Comparison of ENCODE assay signal across 8 cellular contexts in genomic region chr1:156496211-156496761, GRCh38. TPM values are rescaled to one million over a fixed set of nuclear protein-coding genes. Genes with fewer than 3 reads are reported as not detected.
DNase-seq lines count a peak whose midpoint lies in the region; ATAC-seq, FAIRE-seq and TF ChIP-seq lines count a peak whose summit lies in the region.

No MANE protein-coding gene starts in this region.

- no peak overlapping the region for H3K9ac ChIP-seq in keratinocyte (ENCODE audit: control insufficient read depth, extremely low read depth, insufficient read depth, low read length)

- H3K4me2 ChIP-seq in keratinocyte (ENCODE audit: control insufficient read depth, extremely low read depth, insufficient read depth, low read depth, low read length) = peak overlapping the region; percentile 19

- H3K36me3 Mint-ChIP-seq in activated CD4-positive, alpha-beta T cell treated with anti-CD3 and anti-CD28 coated beads, Interleukin-2, amount 10 ng/mL, durations not matched to agents 24 days and 14 days (ENCODE audit: low read depth) = peaks cover 31% of the 10 kb centered on the region
- H3K36me3 Mint-ChIP-seq in T-helper 17 cell (ENCODE audit: low read depth) = peaks cover 6% of the 10 kb centered on the region

- DNase-seq in activated CD4-positive, alpha-beta T cell treated with anti-CD3 and anti-CD28 coated beads, Interleukin-2, amount 10 ng/mL, durations not matched to agents 24 days and 14 days = no peak
- no peak for DNase-seq in activated CD4-positive, alpha-beta T cell treated with anti-CD3 and anti-CD28 coated beads, Interleukin-2, amount 50 U/mL, for 1 hour
- DNase-seq in T-helper 17 cell = no peak
- no peak for DNase-seq in keratinocyte (ENCODE audit: low read depth, low spot score)
- DNase-seq in SW480 (ENCODE audit: low spot score) = no peak
- no peak for DNase-seq in SKM-1 (lab: John Stamatoyannopoulos, UW; ENCODE audit: unreplicated experiment)

- H3K9me3 ChIP-seq in T-helper 17 cell (ENCODE audit: control insufficient read depth, low read length, poor library complexity, severe bottlenecking) (no peaks in the 10 kb centered on the region), keratinocyte (ENCODE audit: control insufficient read depth, low read depth, low read length) (no peaks in the 10 kb centered on the region)

- peaks cover 90% of the 10 kb centered on the region for H3K79me2 ChIP-seq in keratinocyte (ENCODE audit: control insufficient read depth, insufficient read depth, low read length)

- no peak for FAIRE-seq in keratinocyte (lab: Jason Lieb, UNC)

- no peaks in the 10 kb centered on the region for H3K27me3 ChIP-seq in keratinocyte (ENCODE audit: control insufficient read depth, extremely low read depth, insufficient read depth, low read length)

- H3K36me3 ChIP-seq in keratinocyte (ENCODE audit: control insufficient read depth in 2 of 2, extremely low read depth in 1 of 2, insufficient read depth in 2 of 2, low read length in 2 of 2) = peaks cover 12 to 32% of the 10 kb centered on the region in 2 experiments

- H3K27me3 Mint-ChIP-seq in activated CD4-positive, alpha-beta T cell treated with anti-CD3 and anti-CD28 coated beads, Interleukin-2, amount 10 ng/mL, durations not matched to agents 24 days and 14 days = no peaks in the 10 kb centered on the region
- no peaks in the 10 kb centered on the region for H3K27me3 Mint-ChIP-seq in T-helper 17 cell

- H2AFZ ChIP-seq in keratinocyte (ENCODE audit: control insufficient read depth, low read length) = no peak overlapping the region

- dilution Hi-C loops in keratinocyte (cut with MboI; ENCODE audit: extremely low pct_ligation_motif_present, low sequenced_read_pairs) = no loop called here

- intact Hi-C loops in activated CD4-positive, alpha-beta T cell treated with anti-CD3 and anti-CD28 coated beads, Interleukin-2, amount 10 ng/mL, durations not matched to agents 24 days and 14 days (cut with micrococcal nuclease) = no loop called here

- H3K4me3 ChIP-seq in keratinocyte (ENCODE audit: control insufficient read depth in 2 of 3, extremely low read depth in 1 of 3, insufficient read depth in 2 of 3, low read depth in 1 of 3, low read length in 3 of 3) = no peak overlapping the region

- H3K27ac ChIP-seq in keratinocyte (ENCODE audit: control insufficient read depth, insufficient read depth, low read length) = no peak overlapping the region
- H3K27ac ChIP-seq in temporal lobe (ENCODE audit: low read depth, low read length) = peak overlapping the region; percentile 90

- H3K4me3 Mint-ChIP-seq in activated CD4-positive, alpha-beta T cell treated with anti-CD3 and anti-CD28 coated beads, Interleukin-2, amount 10 ng/mL, durations not matched to agents 24 days and 14 days = peak overlapping the region; percentile 19
- peak overlapping the region; percentile 77 for H3K4me3 Mint-ChIP-seq in T-helper 17 cell

- ATAC-seq in T-helper 17 cell (no peak), HG03108 (IDR thresholded peaks at IDR 0.05; ENCODE audit: unreplicated experiment) (no peak)

- H3K27ac Mint-ChIP-seq in activated CD4-positive, alpha-beta T cell treated with anti-CD3 and anti-CD28 coated beads, Interleukin-2, amount 10 ng/mL, durations not matched to agents 24 days and 14 days = no peak overlapping the region
- H3K27ac Mint-ChIP-seq in T-helper 17 cell = peak overlapping the region; percentile 43

- no peak for TF ChIP-seq CTCF in keratinocyte (optimal IDR thresholded peaks at IDR 0.05 in 1 of 3, IDR thresholded peaks at IDR 0.05 in 1 of 3, conservative IDR thresholded peaks at IDR 0.05 in 1 of 3; ENCODE audit: extremely low read depth in 1 of 3, insufficient read depth in 2 of 3, low read length in 3 of 3)

- no peaks in the 10 kb centered on the region for H3K9me3 Mint-ChIP-seq in activated CD4-positive, alpha-beta T cell treated with anti-CD3 and anti-CD28 coated beads, Interleukin-2, amount 10 ng/mL, durations not matched to agents 24 days and 14 days

- peaks cover 18% of the 10 kb centered on the region for H3K9me1 ChIP-seq in keratinocyte (ENCODE audit: control insufficient read depth, extremely low read depth, insufficient read depth, low read length)

- peaks cover 50% of the 10 kb centered on the region for H4K20me1 ChIP-seq in keratinocyte (ENCODE audit: control insufficient read depth, extremely low read depth, insufficient read depth, low read length)

- H3K4me1 ChIP-seq in keratinocyte (ENCODE audit: control insufficient read depth, extremely low read depth, insufficient read depth, low read length) = peaks cover 34% of the 10 kb centered on the region

- H3K4me1 Mint-ChIP-seq in activated CD4-positive, alpha-beta T cell treated with anti-CD3 and anti-CD28 coated beads, Interleukin-2, amount 10 ng/mL, durations not matched to agents 24 days and 14 days = peaks cover 62% of the 10 kb centered on the region
- H3K4me1 Mint-ChIP-seq in T-helper 17 cell = peaks cover 75% of the 10 kb centered on the region

RNA-seq across cellular contexts. Expression of gene MEF2D, which starts 4.3 kb away (rescaled TPM):
- total RNA-seq in activated CD4-positive, alpha-beta T cell treated with anti-CD3 and anti-CD28 coated beads, Interleukin-2, amount 10 ng/mL, durations not matched to agents 24 days and 14 days = 29.7 and 29.8 TPM in 2 replicates
- total RNA-seq in T-helper 17 cell (100 to 1,000 TPM; 142 to 157 TPM), temporal lobe (6.9 TPM)
- polyA plus RNA-seq in keratinocyte = 8.7 to 11.5 TPM (median 9.3 TPM) in 3 replicates
- 13.9 TPM for polyA plus RNA-seq in keratinocyte (2011; ENCODE audit: low read depth)
- polyA plus RNA-seq in keratinocyte (2011; cell fraction: cytosol; rRNA removed) = 9.2 and 17.8 TPM in 2 replicates
- 32.8 and 43.7 TPM in 2 replicates for polyA plus RNA-seq in keratinocyte (2011; cell fraction: nucleus; rRNA removed)
- polyA plus RNA-seq in keratinocyte (2012; ENCODE audit: low replicate concordance) = 19.5 and 20.9 TPM in 2 replicates
- 7.3 to 38.8 TPM (median 10.3 TPM) in 3 replicates for polyA minus RNA-seq in keratinocyte
- 25.7 TPM for polyA minus RNA-seq in keratinocyte (2011; cell fraction: cytosol; rRNA and poly(A)+ RNA removed)
- 18.3 and 27.6 TPM in 2 replicates for polyA minus RNA-seq in keratinocyte (2011; cell fraction: nucleus; rRNA and poly(A)+ RNA removed)
